In genomic region chr10:15571570-15571969, GRCh38 we compare ENCODE assay signal across 15 cellular contexts.
DNase-seq lines count a peak whose midpoint lies in the region; ATAC-seq and TF ChIP-seq lines count a peak whose summit lies in the region.
"Had no signal": no experiment of that assay in that cellular context is flagged by ENCODE, and none has a peak within 500 bp of the region (broad histone marks: within the 10 kb centered on the region; RNA-seq: fewer than 3 reads in every experiment).

No MANE protein-coding gene starts in this region.

- no peaks in the 10 kb centered on the region for H3K27me3 ChIP-seq in GM23338 (ENCODE audit: insufficient read depth)
- H3K27me3 ChIP-seq in adrenal gland: no peaks in the 10 kb centered on the region
- H3K27me3 ChIP-seq: stomach had no signal

- H3K36me3 ChIP-seq in GM23338 (ENCODE audit: insufficient read depth) (no peaks in the 10 kb centered on the region), adrenal gland (replicated peaks in 1 of 2) (no peaks in the 10 kb centered on the region)
- H3K36me3 ChIP-seq: stomach had no signal

- H3K4me2 ChIP-seq in GM23338: peak overlapping the region; percentile 11; the same call in 1 of the 2 replicates

- no peaks in the 10 kb centered on the region for H3K79me2 ChIP-seq in GM23338 (replicated peaks; ENCODE audit: insufficient read depth)

- H2AFZ ChIP-seq in GM23338: peak overlapping the region; percentile 25

- intact Hi-C loops in adrenal gland (cut with DNase I) (no loop called here), left cardiac atrium (cut with DNase I) (no loop called here)

- no peak for ATAC-seq in GM23338
- no peak for ATAC-seq in left cardiac atrium
- ATAC-seq in GM19351 (IDR thresholded peaks at IDR 0.05; ENCODE audit: unreplicated experiment): no peak
- ATAC-seq in GM19035 (IDR thresholded peaks at IDR 0.05; ENCODE audit: unreplicated experiment): no peak
- ATAC-seq: naive thymus-derived CD8-positive, alpha-beta T cell had no signal

- H3K4me1 ChIP-seq in GM23338 (ENCODE audit: insufficient read depth): peaks cover 8% of the 10 kb centered on the region
- peaks cover 0 to 6% of the 10 kb centered on the region in 2 donors for H3K4me1 ChIP-seq in adrenal gland (replicated peaks in 1 of 2)

- H3K36me3 Mint-ChIP-seq in GM23338 (ENCODE audit: low read depth): no peaks in the 10 kb centered on the region
- H3K36me3 Mint-ChIP-seq: IgD-negative memory B cell; naive thymus-derived CD8-positive, alpha-beta T cell had no signal

- in situ Hi-C loops in GM13976 (cut with MboI; ENCODE audit: low sequenced_read_pairs, unreplicated experiment): no loop called here

- H3K27me3 Mint-ChIP-seq in GM23338 (ENCODE audit: insufficient read depth, low read depth, poor library complexity): peaks cover 1% of the 10 kb centered on the region
- H3K27me3 Mint-ChIP-seq: IgD-negative memory B cell had no signal

- H4K20me1 ChIP-seq in GM23338 (replicated peaks; ENCODE audit: insufficient read depth): no peaks in the 10 kb centered on the region

- H3K4me1 Mint-ChIP-seq in GM23338: peaks cover 6% of the 10 kb centered on the region
- H3K4me1 Mint-ChIP-seq: IgD-negative memory B cell; naive thymus-derived CD8-positive, alpha-beta T cell had no signal

- TF ChIP-seq CTCF in GM23338 (conservative IDR thresholded peaks at IDR 0.05; ENCODE audit: low read depth in 2 of 2): no peak
- TF ChIP-seq CTCF in adrenal gland (IDR thresholded peaks at IDR 0.05): no peak
- no peak for TF ChIP-seq CTCF in GM13976 (IDR thresholded peaks at IDR 0.05; ENCODE audit: borderline replicate concordance, control extremely low read depth, extremely low read depth, insufficient read depth, missing control alignments)

- H3K9me3 ChIP-seq in adrenal gland (replicated peaks in 1 of 3): no peaks in the 10 kb centered on the region
- H3K9me3 ChIP-seq: stomach had no signal

- DNase-seq in GM23338 (ENCODE audit: low spot score): no peak
- peak; percentile 29 to 79 (median 56) for DNase-seq in adrenal gland
- peak; percentile 58 for DNase-seq in left cardiac atrium
- peak; percentile 79 for DNase-seq in smooth muscle cell of the brain vasculature (ENCODE audit: low read depth, low spot score)
- no peak for DNase-seq in cerebellar cortex (ENCODE audit: low spot score)
- no peak for DNase-seq in GM13976 (ENCODE audit: low spot score)
- DNase-seq: activated CD4-positive, CD25-positive, alpha-beta regulatory T cell; DMS53; naive thymus-derived CD8-positive, alpha-beta T cell; SIG-M5; stomach had no signal

- H3K27ac ChIP-seq in GM23338 (ENCODE audit: low read depth) (no peak overlapping the region), adrenal gland (no peak overlapping the region)
- H3K27ac ChIP-seq: stomach had no signal

- H3K9me2 ChIP-seq in GM23338 (ENCODE audit: insufficient read depth): no peaks in the 10 kb centered on the region

- no peak for TF ChIP-seq POLR2A in adrenal gland (IDR thresholded peaks at IDR 0.05)

- no peak overlapping the region for H3K4me3 ChIP-seq in GM23338
- H3K4me3 ChIP-seq in adrenal gland: no peak overlapping the region
- H3K4me3 ChIP-seq: stomach had no signal

- no peak overlapping the region for H3K4me3 Mint-ChIP-seq in GM23338
- H3K4me3 Mint-ChIP-seq: activated T-helper 1 cell treated with anti-CD3 and anti-CD28 coated beads, Interleukin-12 subunit alpha, Interleukin-12 subunit beta, Interleukin-2, Interleukin-4 antibody, amounts not matched to agents 30 ng/mL and 10 ng/mL and 1 ng/mL, durations not matched to agents 14 hours and 24 hours and 36 hours; IgD-negative memory B cell; naive thymus-derived CD8-positive, alpha-beta T cell had no signal

- no peaks in the 10 kb centered on the region for H3K9me3 Mint-ChIP-seq in GM23338
- H3K9me3 Mint-ChIP-seq: activated T-helper 1 cell treated with anti-CD3 and anti-CD28 coated beads, Interleukin-12 subunit alpha, Interleukin-12 subunit beta, Interleukin-2, Interleukin-4 antibody, amounts not matched to agents 30 ng/mL and 10 ng/mL and 1 ng/mL, durations not matched to agents 14 hours and 24 hours and 36 hours; IgD-negative memory B cell; naive thymus-derived CD8-positive, alpha-beta T cell had no signal

- H3K27ac Mint-ChIP-seq in GM23338: no peak overlapping the region
- H3K27ac Mint-ChIP-seq: activated T-helper 1 cell treated with anti-CD3 and anti-CD28 coated beads, Interleukin-12 subunit alpha, Interleukin-12 subunit beta, Interleukin-2, Interleukin-4 antibody, amounts not matched to agents 30 ng/mL and 10 ng/mL and 1 ng/mL, durations not matched to agents 14 hours and 24 hours and 36 hours; naive thymus-derived CD8-positive, alpha-beta T cell had no signal

- H3F3A ChIP-seq in GM23338 (replicated peaks; ENCODE audit: low read depth): no peaks in the 10 kb centered on the region

- WGBS in adrenal gland, 4 donors: 12 to 28% (median 26%) methylated on average over 3 of the region's 3 CpGs

TF ChIP-seq in GM23338, 12 proteins besides CTCF, POLR2A, EP300 and RAD21 (continues in another document):
- no peak for TF ChIP-seq EZH2phosphoT487 (IDR thresholded peaks at IDR 0.05; ENCODE audit: unreplicated experiment)
- no peak for TF ChIP-seq ZNF331 (CRISPR knock-in tag; IDR thresholded peaks at IDR 0.05; ENCODE audit: low read depth)
- no peak for TF ChIP-seq ETS1 (IDR thresholded peaks at IDR 0.05)
- TF ChIP-seq ZNF114 (CRISPR knock-in tag; IDR thresholded peaks at IDR 0.05): no peak
- TF ChIP-seq ZNF462 (CRISPR knock-in tag; IDR thresholded peaks at IDR 0.05): no peak

Comparison
In these comparisons a context has a peak if more than half of its experiments do, and no peak if none do; other contexts are left out.
1. DNase-seq: peak in adrenal gland (7 of 7), left cardiac atrium (single experiment) and smooth muscle cell of the brain vasculature (single experiment); none in GM23338 (single experiment), cerebellar cortex (single experiment) and GM13976 (single experiment).